Comparison of ENCODE assay signal across 22 cellular contexts in genomic region chrX:17174671-17175070, GRCh38.
A peak's percentile ranks its signal among the peaks of the same experiment; 100 is the strongest.
DNase-seq lines count a peak whose midpoint lies in the region; ATAC-seq, FAIRE-seq and TF ChIP-seq lines count a peak whose summit lies in the region.
"Had no signal": no experiment of that assay in that cellular context is flagged by ENCODE, and none has a peak within 500 bp of the region (broad histone marks: within the 10 kb centered on the region; RNA-seq: fewer than 3 reads in every experiment).

No MANE protein-coding gene starts in this region.

- 57% methylated on average over 8 of the region's 8 CpGs for WGBS in right cardiac atrium

- no peaks in the 10 kb centered on the region for H3K36me3 Mint-ChIP-seq in astrocyte (ENCODE audit: low read depth, unreplicated experiment)
- H3K36me3 Mint-ChIP-seq: activated naive CD4-positive, alpha-beta T cell treated with anti-CD3 and anti-CD28 coated beads, Interleukin-2, amount 50 U/mL, for 72 hours had no signal

- no peak overlapping the region for H3K4me3 Mint-ChIP-seq in astrocyte (ENCODE audit: unreplicated experiment)
- H3K4me3 Mint-ChIP-seq: dendritic cell treated with granulocyte-macrophage colony-stimulating factor and Interleukin-4, amounts not matched to agents 40 ng/mL and 50 ng/mL, for 4 days had no signal

- H3K9ac ChIP-seq in astrocyte (ENCODE audit: low read length): no peak overlapping the region
- H3K9ac ChIP-seq: KMS-11 had no signal

- H3K27ac ChIP-seq in astrocyte (ENCODE audit: low read depth, low read length) (no peak overlapping the region), right cardiac atrium (ENCODE audit: low read length) (no peak overlapping the region)
- H3K27ac ChIP-seq: KMS-11, SK-N-MC had no signal

- H3K27ac Mint-ChIP-seq in astrocyte (ENCODE audit: unreplicated experiment): peak overlapping the region; percentile 41
- H3K27ac Mint-ChIP-seq: activated naive CD4-positive, alpha-beta T cell treated with anti-CD3 and anti-CD28 coated beads, Interleukin-2, amount 50 U/mL, for 72 hours; dendritic cell treated with granulocyte-macrophage colony-stimulating factor and Interleukin-4, amounts not matched to agents 40 ng/mL and 50 ng/mL, for 4 days had no signal

- no peak for TF ChIP-seq CTCF in astrocyte (IDR thresholded peaks at IDR 0.05; ENCODE audit: insufficient read depth, low read depth, low read length)

- no peak overlapping the region for H3K4me2 ChIP-seq in astrocyte (ENCODE audit: low read length)
- H3K4me2 ChIP-seq: KMS-11 had no signal

- H3K4me3 ChIP-seq in astrocyte (ENCODE audit: insufficient read depth, low read depth, low read length) (no peak overlapping the region), right cardiac atrium (ENCODE audit: low read length) (no peak overlapping the region)
- H3K4me3 ChIP-seq: mucosa of descending colon, SK-N-MC had no signal

- H4K20me1 ChIP-seq in astrocyte (ENCODE audit: insufficient read depth, low read length): no peaks in the 10 kb centered on the region

- peak; percentile 46 to 59 for ATAC-seq in right cardiac atrium
- ATAC-seq: activated naive CD4-positive, alpha-beta T cell treated with anti-CD3 and anti-CD28 coated beads, Interleukin-2, amount 50 U/mL, for 72 hours; mucosa of descending colon; stimulated activated naive CD8-positive, alpha-beta T cell treated with anti-CD3 and anti-CD28 coated beads, Interleukin-15, Interleukin-2, amounts not matched to agents 100 U/mL and 50 U/mL, for 24 hours had no signal

- H3K27me3 ChIP-seq in astrocyte (ENCODE audit: insufficient read depth, low read length) (no peaks in the 10 kb centered on the region), right cardiac atrium (ENCODE audit: control insufficient read depth, insufficient read depth) (no peaks in the 10 kb centered on the region)

- FAIRE-seq in astrocyte (lab: Jason Lieb, UNC): no peak
- FAIRE-seq: endothelial cell of umbilical vein had no signal

- no peaks in the 10 kb centered on the region for H3K27me3 Mint-ChIP-seq in astrocyte (ENCODE audit: low read depth, unreplicated experiment)
- H3K27me3 Mint-ChIP-seq: dendritic cell treated with granulocyte-macrophage colony-stimulating factor and Interleukin-4, amounts not matched to agents 40 ng/mL and 50 ng/mL, for 4 days had no signal

- DNase-seq in NCI-H446 (lab: John Stamatoyannopoulos, UW) (peak; percentile 23 to 61), astrocyte (ENCODE audit: low read depth) (no peak), right cardiac atrium (peak; percentile 47 to 83 (median 82)), retina (peak; percentile 31), NCI-H524 (lab: John Stamatoyannopoulos, UW) (no peak), NK-92 (lab: John Stamatoyannopoulos, UW; ENCODE audit: unreplicated experiment) (no peak)
- DNase-seq in stimulated activated CD4-positive, alpha-beta T cell treated with anti-CD3 and anti-CD28 coated beads, Interleukin-4, amount 100 ng/mL, for 4 hours: no peak
- DNase-seq: activated CD4-positive, CD25-positive, alpha-beta regulatory T cell treated with anti-CD3 and anti-CD28 coated beads, Interleukin-2, amount 50 U/mL, for 72 hours; activated CD8-positive, alpha-beta memory T cell treated with anti-CD3 and anti-CD28 coated beads for 24 hours; activated T-cell treated with anti-CD3 and anti-CD28 coated beads, Interleukin-2, amount 50 U/mL, for 48 hours; NCI-H1048; NCI-H82; stimulated activated CD4-positive, alpha-beta T cell treated with anti-CD3 and anti-CD28 coated beads, Interleukin-1b, Interleukin-23, amount 100 ng/mL, for 48 hours; stimulated activated naive CD8-positive, alpha-beta T cell treated with anti-CD3 and anti-CD28 coated beads, Interleukin-15, Interleukin-2, amounts not matched to agents 100 U/mL and 50 U/mL, for 24 hours; T1000; trophoblast cell had no signal

- H3K4me1 Mint-ChIP-seq in astrocyte (ENCODE audit: low read depth, unreplicated experiment): no peaks in the 10 kb centered on the region

- H3K9me3 ChIP-seq in astrocyte (ENCODE audit: insufficient read depth, low read depth, low read length) (no peaks in the 10 kb centered on the region), right cardiac atrium (ENCODE audit: control insufficient read depth, low read length) (no peaks in the 10 kb centered on the region)
- H3K9me3 ChIP-seq: mucosa of descending colon had no signal

- H3K4me1 ChIP-seq in astrocyte (ENCODE audit: insufficient read depth, low read length): no peaks in the 10 kb centered on the region
- no peaks in the 10 kb centered on the region for H3K4me1 ChIP-seq in right cardiac atrium (ENCODE audit: control insufficient read depth, insufficient read depth, low read length)

- H2AFZ ChIP-seq in astrocyte (ENCODE audit: low read depth, low read length): no peak overlapping the region

- no peaks in the 10 kb centered on the region for H3K79me2 ChIP-seq in astrocyte (ENCODE audit: insufficient read depth, low read length)

- no peaks in the 10 kb centered on the region for H3K9me3 Mint-ChIP-seq in astrocyte (ENCODE audit: unreplicated experiment)
- H3K9me3 Mint-ChIP-seq: activated naive CD4-positive, alpha-beta T cell treated with anti-CD3 and anti-CD28 coated beads, Interleukin-2, amount 50 U/mL, for 72 hours; dendritic cell treated with granulocyte-macrophage colony-stimulating factor and Interleukin-4, amounts not matched to agents 40 ng/mL and 50 ng/mL, for 4 days had no signal

- intact Hi-C loops in right cardiac atrium (cut with DNase I): no loop called here

- H3K36me3 ChIP-seq in astrocyte (ENCODE audit: insufficient read depth, low read length): no peaks in the 10 kb centered on the region

Comparison
In these comparisons a context has a peak if more than half of its experiments do, and no peak if none do; other contexts are left out.
1. DNase-seq: peak in NCI-H446 (2 of 2), right cardiac atrium (3 of 3) and retina (single experiment); none in astrocyte (single experiment), NCI-H524 (0 of 2), stimulated activated CD4-positive, alpha-beta T cell treated with anti-CD3 and anti-CD28 coated beads, Interleukin-4, amount 100 ng/mL, for 4 hours (0 of 2) and NK-92 (single experiment).